ENCODE assay signal across 2 cellular contexts in the genomic region with DNA sequence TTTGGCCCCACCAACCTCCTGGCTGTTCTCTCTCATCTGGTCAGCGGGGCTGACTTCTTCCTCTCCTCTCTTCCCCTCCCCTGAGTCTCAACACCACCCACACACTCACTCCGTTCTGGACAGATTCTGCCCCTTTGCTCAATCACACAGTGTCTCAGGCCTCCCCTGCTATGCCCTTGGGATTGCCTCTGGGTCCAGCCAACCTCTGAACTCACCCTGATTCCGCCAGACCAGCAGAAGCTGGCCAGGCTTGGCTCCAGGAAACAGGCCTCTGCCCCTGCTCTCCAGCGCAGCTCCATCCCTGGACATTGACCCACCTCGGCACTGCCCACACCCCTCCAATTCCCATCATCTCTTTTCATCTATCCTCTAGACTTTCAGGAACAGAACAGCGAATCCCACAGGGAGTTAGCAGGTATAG.
A peak's percentile ranks its signal among the peaks of the same experiment; 100 is the strongest.
TF ChIP-seq lines count a peak whose summit lies in the region.

No MANE protein-coding gene starts in this region.

TF ChIP-seq in H1, 55 proteins besides CTCF, POLR2A, EP300 and RAD21:
- TF ChIP-seq HDAC2 (IDR thresholded peaks at IDR 0.05; ENCODE audit: borderline replicate concordance in 1 of 2, low read depth in 2 of 2, low read length in 2 of 2) (no peak), KDM1A (IDR thresholded peaks at IDR 0.05; ENCODE audit: borderline replicate concordance, low read length) (no peak), TCF12 (IDR thresholded peaks at IDR 0.05; ENCODE audit: low read depth, low read length) (no peak), CBX5 (IDR thresholded peaks at IDR 0.05; ENCODE audit: low read depth, low read length) (no peak), TBP (IDR thresholded peaks at IDR 0.05; ENCODE audit: low read depth, low read length) (no peak)

TF ChIP-seq in HepG2, 621 proteins besides CTCF, POLR2A, EP300 and RAD21 (continues in another document):
- TF ChIP-seq FOXA3 (CRISPR knock-in tag; IDR thresholded peaks at IDR 0.05) (no peak), ZNF616 (CRISPR knock-in tag; IDR thresholded peaks at IDR 0.05; ENCODE audit: low read depth) (no peak), MATR3 (CRISPR knock-in tag; IDR thresholded peaks at IDR 0.05) (no peak), HMG20A (CRISPR knock-in tag; IDR thresholded peaks at IDR 0.05; ENCODE audit: borderline replicate concordance) (no peak), ZFP82 (CRISPR knock-in tag; IDR thresholded peaks at IDR 0.05; ENCODE audit: borderline replicate concordance) (no peak), ZNF3 (CRISPR knock-in tag; IDR thresholded peaks at IDR 0.05) (no peak), ZNF644 (CRISPR knock-in tag; IDR thresholded peaks at IDR 0.05; ENCODE audit: low read depth) (0 out of 2 replicates have a peak, but pooled peaks have one; percentile 6), HNF4A (CRISPR knock-in tag; IDR thresholded peaks at IDR 0.05) (peak; percentile 87), KLF15 (CRISPR knock-in tag; IDR thresholded peaks at IDR 0.05; ENCODE audit: borderline replicate concordance) (no peak), XRCC5 (optimal IDR thresholded peaks at IDR 0.05; ENCODE audit: low read length) (peak; percentile 43), ZFX (CRISPR knock-in tag; IDR thresholded peaks at IDR 0.05; ENCODE audit: low read depth) (peak; percentile 82), HDAC2 (CRISPR knock-in tag; IDR thresholded peaks at IDR 0.05) (peak; percentile 65; the same call in 1 of the 2 replicates), HMG20B (CRISPR knock-in tag; conservative IDR thresholded peaks at IDR 0.05) (no peak), ZNF7 (CRISPR knock-in tag; IDR thresholded peaks at IDR 0.05) (no peak), RXRA (CRISPR knock-in tag; IDR thresholded peaks at IDR 0.05) (no peak), ZNF761 (CRISPR knock-in tag; conservative IDR thresholded peaks at IDR 0.05) (no peak), ZBTB1 (CRISPR knock-in tag; IDR thresholded peaks at IDR 0.05; ENCODE audit: borderline replicate concordance) (no peak), CCAR2 (optimal IDR thresholded peaks at IDR 0.05; ENCODE audit: low read depth, low read length) (no peak), ZNF335 (CRISPR knock-in tag; IDR thresholded peaks at IDR 0.05) (no peak), ELF4 (CRISPR knock-in tag; IDR thresholded peaks at IDR 0.05; ENCODE audit: borderline replicate concordance) (no peak), CBX2 (IDR thresholded peaks at IDR 0.05; ENCODE audit: low read depth, low read length) (no peak), CBX2 (CRISPR knock-in tag; IDR thresholded peaks at IDR 0.05; ENCODE audit: low read depth) (no peak), SP4 (CRISPR knock-in tag; IDR thresholded peaks at IDR 0.05) (no peak), ZNF720 (CRISPR knock-in tag; IDR thresholded peaks at IDR 0.05) (no peak), ZNF773 (CRISPR knock-in tag; IDR thresholded peaks at IDR 0.05; ENCODE audit: borderline replicate concordance) (no peak), ARNT2 (CRISPR knock-in tag; IDR thresholded peaks at IDR 0.05; ENCODE audit: low read depth) (0 out of 2 replicates have a peak, but pooled peaks have one; percentile 36)
- TF ChIP-seq, protein P1, sequence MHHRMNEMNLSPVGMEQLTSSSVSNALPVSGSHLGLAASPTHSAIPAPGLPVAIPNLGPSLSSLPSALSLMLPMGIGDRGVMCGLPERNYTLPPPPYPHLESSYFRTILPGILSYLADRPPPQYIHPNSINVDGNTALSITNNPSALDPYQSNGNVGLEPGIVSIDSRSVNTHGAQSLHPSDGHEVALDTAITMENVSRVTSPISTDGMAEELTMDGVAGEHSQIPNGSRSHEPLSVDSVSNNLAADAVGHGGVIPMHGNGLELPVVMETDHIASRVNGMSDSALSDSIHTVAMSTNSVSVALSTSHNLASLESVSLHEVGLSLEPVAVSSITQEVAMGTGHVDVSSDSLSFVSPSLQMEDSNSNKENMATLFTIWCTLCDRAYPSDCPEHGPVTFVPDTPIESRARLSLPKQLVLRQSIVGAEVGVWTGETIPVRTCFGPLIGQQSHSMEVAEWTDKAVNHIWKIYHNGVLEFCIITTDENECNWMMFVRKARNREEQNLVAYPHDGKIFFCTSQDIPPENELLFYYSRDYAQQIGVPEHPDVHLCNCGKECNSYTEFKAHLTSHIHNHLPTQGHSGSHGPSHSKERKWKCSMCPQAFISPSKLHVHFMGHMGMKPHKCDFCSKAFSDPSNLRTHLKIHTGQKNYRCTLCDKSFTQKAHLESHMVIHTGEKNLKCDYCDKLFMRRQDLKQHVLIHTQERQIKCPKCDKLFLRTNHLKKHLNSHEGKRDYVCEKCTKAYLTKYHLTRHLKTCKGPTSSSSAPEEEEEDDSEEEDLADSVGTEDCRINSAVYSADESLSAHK (CRISPR knock-in tag; IDR thresholded peaks at IDR 0.05; ENCODE audit: borderline replicate concordance) = no peak
- TF ChIP-seq, protein P2, sequence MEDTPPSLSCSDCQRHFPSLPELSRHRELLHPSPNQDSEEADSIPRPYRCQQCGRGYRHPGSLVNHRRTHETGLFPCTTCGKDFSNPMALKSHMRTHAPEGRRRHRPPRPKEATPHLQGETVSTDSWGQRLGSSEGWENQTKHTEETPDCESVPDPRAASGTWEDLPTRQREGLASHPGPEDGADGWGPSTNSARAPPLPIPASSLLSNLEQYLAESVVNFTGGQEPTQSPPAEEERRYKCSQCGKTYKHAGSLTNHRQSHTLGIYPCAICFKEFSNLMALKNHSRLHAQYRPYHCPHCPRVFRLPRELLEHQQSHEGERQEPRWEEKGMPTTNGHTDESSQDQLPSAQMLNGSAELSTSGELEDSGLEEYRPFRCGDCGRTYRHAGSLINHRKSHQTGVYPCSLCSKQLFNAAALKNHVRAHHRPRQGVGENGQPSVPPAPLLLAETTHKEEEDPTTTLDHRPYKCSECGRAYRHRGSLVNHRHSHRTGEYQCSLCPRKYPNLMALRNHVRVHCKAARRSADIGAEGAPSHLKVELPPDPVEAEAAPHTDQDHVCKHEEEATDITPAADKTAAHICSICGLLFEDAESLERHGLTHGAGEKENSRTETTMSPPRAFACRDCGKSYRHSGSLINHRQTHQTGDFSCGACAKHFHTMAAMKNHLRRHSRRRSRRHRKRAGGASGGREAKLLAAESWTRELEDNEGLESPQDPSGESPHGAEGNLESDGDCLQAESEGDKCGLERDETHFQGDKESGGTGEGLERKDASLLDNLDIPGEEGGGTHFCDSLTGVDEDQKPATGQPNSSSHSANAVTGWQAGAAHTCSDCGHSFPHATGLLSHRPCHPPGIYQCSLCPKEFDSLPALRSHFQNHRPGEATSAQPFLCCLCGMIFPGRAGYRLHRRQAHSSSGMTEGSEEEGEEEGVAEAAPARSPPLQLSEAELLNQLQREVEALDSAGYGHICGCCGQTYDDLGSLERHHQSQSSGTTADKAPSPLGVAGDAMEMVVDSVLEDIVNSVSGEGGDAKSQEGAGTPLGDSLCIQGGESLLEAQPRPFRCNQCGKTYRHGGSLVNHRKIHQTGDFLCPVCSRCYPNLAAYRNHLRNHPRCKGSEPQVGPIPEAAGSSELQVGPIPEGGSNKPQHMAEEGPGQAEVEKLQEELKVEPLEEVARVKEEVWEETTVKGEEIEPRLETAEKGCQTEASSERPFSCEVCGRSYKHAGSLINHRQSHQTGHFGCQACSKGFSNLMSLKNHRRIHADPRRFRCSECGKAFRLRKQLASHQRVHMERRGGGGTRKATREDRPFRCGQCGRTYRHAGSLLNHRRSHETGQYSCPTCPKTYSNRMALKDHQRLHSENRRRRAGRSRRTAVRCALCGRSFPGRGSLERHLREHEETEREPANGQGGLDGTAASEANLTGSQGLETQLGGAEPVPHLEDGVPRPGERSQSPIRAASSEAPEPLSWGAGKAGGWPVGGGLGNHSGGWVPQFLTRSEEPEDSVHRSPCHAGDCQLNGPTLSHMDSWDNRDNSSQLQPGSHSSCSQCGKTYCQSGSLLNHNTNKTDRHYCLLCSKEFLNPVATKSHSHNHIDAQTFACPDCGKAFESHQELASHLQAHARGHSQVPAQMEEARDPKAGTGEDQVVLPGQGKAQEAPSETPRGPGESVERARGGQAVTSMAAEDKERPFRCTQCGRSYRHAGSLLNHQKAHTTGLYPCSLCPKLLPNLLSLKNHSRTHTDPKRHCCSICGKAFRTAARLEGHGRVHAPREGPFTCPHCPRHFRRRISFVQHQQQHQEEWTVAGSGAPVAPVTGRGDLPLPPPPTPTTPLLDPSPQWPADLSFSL (CRISPR knock-in tag; IDR thresholded peaks at IDR 0.05) = no peak
- TF ChIP-seq, protein P3, sequence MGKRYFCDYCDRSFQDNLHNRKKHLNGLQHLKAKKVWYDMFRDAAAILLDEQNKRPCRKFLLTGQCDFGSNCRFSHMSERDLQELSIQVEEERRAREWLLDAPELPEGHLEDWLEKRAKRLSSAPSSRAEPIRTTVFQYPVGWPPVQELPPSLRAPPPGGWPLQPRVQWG (CRISPR knock-in tag; IDR thresholded peaks at IDR 0.05; ENCODE audit: borderline replicate concordance, low read depth) = no peak
- TF ChIP-seq, protein P4, sequence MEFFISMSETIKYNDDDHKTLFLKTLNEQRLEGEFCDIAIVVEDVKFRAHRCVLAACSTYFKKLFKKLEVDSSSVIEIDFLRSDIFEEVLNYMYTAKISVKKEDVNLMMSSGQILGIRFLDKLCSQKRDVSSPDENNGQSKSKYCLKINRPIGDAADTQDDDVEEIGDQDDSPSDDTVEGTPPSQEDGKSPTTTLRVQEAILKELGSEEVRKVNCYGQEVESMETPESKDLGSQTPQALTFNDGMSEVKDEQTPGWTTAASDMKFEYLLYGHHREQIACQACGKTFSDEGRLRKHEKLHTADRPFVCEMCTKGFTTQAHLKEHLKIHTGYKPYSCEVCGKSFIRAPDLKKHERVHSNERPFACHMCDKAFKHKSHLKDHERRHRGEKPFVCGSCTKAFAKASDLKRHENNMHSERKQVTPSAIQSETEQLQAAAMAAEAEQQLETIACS (CRISPR knock-in tag; IDR thresholded peaks at IDR 0.05) = no peak
- TF ChIP-seq, protein P5, sequence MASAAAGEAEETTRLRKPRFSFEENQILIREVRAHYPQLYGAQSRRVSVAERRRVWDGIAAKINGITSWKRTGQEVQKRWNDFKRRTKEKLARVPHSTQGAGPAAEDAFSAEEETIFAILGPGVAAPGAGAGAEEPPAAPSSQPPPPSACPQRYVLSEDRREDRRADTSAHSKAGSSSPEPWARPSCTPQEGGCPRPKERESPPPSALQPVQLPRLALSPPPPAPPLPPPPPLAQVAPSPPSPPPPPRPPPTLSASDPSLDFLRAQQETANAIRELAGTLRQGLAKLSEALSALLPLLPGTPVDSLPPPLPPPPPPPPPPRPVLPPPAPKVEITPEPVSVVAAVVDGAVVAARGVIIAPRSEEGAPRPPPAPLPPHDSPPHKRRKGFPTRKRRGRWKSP (CRISPR knock-in tag; IDR thresholded peaks at IDR 0.05) = no peak
- TF ChIP-seq, protein P6, sequence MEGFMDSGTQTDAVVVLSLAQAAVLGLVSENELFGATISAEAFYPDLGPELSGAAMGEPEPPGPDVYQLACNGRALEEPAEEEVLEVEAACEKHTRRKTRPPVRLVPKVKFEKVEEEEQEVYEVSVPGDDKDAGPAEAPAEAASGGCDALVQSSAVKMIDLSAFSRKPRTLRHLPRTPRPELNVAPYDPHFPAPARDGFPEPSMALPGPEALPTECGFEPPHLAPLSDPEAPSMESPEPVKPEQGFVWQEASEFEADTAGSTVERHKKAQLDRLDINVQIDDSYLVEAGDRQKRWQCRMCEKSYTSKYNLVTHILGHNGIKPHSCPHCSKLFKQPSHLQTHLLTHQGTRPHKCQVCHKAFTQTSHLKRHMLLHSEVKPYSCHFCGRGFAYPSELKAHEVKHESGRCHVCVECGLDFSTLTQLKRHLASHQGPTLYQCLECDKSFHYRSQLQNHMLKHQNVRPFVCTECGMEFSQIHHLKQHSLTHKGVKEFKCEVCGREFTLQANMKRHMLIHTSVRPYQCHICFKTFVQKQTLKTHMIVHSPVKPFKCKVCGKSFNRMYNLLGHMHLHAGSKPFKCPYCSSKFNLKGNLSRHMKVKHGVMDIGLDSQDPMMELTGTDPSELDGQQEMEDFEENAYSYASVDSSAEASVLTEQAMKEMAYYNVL (CRISPR knock-in tag; IDR thresholded peaks at IDR 0.05; ENCODE audit: borderline replicate concordance) = peak; percentile 77; the same call in 1 of the 2 replicates
- TF ChIP-seq, protein P7, sequence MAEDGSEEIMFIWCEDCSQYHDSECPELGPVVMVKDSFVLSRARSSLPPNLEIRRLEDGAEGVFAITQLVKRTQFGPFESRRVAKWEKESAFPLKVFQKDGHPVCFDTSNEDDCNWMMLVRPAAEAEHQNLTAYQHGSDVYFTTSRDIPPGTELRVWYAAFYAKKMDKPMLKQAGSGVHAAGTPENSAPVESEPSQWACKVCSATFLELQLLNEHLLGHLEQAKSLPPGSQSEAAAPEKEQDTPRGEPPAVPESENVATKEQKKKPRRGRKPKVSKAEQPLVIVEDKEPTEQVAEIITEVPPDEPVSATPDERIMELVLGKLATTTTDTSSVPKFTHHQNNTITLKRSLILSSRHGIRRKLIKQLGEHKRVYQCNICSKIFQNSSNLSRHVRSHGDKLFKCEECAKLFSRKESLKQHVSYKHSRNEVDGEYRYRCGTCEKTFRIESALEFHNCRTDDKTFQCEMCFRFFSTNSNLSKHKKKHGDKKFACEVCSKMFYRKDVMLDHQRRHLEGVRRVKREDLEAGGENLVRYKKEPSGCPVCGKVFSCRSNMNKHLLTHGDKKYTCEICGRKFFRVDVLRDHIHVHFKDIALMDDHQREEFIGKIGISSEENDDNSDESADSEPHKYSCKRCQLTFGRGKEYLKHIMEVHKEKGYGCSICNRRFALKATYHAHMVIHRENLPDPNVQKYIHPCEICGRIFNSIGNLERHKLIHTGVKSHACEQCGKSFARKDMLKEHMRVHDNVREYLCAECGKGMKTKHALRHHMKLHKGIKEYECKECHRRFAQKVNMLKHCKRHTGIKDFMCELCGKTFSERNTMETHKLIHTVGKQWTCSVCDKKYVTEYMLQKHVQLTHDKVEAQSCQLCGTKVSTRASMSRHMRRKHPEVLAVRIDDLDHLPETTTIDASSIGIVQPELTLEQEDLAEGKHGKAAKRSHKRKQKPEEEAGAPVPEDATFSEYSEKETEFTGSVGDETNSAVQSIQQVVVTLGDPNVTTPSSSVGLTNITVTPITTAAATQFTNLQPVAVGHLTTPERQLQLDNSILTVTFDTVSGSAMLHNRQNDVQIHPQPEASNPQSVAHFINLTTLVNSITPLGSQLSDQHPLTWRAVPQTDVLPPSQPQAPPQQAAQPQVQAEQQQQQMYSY (CRISPR knock-in tag; IDR thresholded peaks at IDR 0.05) = no peak
- TF ChIP-seq, protein P8, sequence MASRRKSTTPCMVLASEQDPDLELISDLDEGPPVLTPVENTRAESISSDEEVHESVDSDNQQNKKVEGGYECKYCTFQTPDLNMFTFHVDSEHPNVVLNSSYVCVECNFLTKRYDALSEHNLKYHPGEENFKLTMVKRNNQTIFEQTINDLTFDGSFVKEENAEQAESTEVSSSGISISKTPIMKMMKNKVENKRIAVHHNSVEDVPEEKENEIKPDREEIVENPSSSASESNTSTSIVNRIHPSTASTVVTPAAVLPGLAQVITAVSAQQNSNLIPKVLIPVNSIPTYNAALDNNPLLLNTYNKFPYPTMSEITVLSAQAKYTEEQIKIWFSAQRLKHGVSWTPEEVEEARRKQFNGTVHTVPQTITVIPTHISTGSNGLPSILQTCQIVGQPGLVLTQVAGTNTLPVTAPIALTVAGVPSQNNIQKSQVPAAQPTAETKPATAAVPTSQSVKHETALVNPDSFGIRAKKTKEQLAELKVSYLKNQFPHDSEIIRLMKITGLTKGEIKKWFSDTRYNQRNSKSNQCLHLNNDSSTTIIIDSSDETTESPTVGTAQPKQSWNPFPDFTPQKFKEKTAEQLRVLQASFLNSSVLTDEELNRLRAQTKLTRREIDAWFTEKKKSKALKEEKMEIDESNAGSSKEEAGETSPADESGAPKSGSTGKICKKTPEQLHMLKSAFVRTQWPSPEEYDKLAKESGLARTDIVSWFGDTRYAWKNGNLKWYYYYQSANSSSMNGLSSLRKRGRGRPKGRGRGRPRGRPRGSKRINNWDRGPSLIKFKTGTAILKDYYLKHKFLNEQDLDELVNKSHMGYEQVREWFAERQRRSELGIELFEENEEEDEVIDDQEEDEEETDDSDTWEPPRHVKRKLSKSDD (CRISPR knock-in tag; IDR thresholded peaks at IDR 0.05; ENCODE audit: low read depth) = no peak
